In genomic region chr6:99305021-99305554, GRCh38 we compare ENCODE assay signal across 18 cellular contexts. TPM values are rescaled to one million over a fixed set of nuclear protein-coding genes. Genes with fewer than 3 reads are reported as not detected.
"Had no signal": no experiment of that assay in that cellular context is flagged by ENCODE, and none has a peak within 500 bp of the region (broad histone marks: within the 10 kb centered on the region; RNA-seq: fewer than 3 reads in every experiment).

No MANE protein-coding gene starts in this region.

- H3K27ac ChIP-seq: dorsolateral prefrontal cortex, esophagus squamous epithelium, upper lobe of left lung, VCaP had no signal

- H3K36me3 Mint-ChIP-seq: activated naive CD8-positive, alpha-beta T cell treated with anti-CD3 and anti-CD28 coated beads, Interleukin-2, amount 10 ng/mL, durations not matched to agents 7 days and 5 days; immature natural killer cell; naive thymus-derived CD4-positive, alpha-beta T cell had no signal

- H3K4me1 Mint-ChIP-seq: activated CD4-positive, alpha-beta memory T cell treated with anti-CD3 and anti-CD28 coated beads, Interleukin-2, amount 10 ng/mL, durations not matched to agents 7 days and 5 days; activated CD4-positive, alpha-beta T cell treated with anti-CD3 and anti-CD28 coated beads for 36 hours; activated naive CD8-positive, alpha-beta T cell treated with anti-CD3 and anti-CD28 coated beads, Interleukin-2, amount 10 ng/mL, durations not matched to agents 7 days and 5 days; immature natural killer cell; naive thymus-derived CD4-positive, alpha-beta T cell had no signal

- H3K4me3 Mint-ChIP-seq: activated CD4-positive, alpha-beta memory T cell treated with anti-CD3 and anti-CD28 coated beads, Interleukin-2, amount 10 ng/mL, durations not matched to agents 7 days and 5 days; activated CD4-positive, alpha-beta T cell treated with anti-CD3 and anti-CD28 coated beads for 36 hours; activated naive CD8-positive, alpha-beta T cell treated with anti-CD3 and anti-CD28 coated beads, Interleukin-2, amount 10 ng/mL, durations not matched to agents 7 days and 5 days; immature natural killer cell; naive thymus-derived CD4-positive, alpha-beta T cell had no signal

- H3K9me3 ChIP-seq: esophagus squamous epithelium, upper lobe of left lung had no signal

- H3K4me3 ChIP-seq: dorsolateral prefrontal cortex, esophagus squamous epithelium, upper lobe of left lung had no signal

- H3K27ac Mint-ChIP-seq: activated CD4-positive, alpha-beta memory T cell treated with anti-CD3 and anti-CD28 coated beads, Interleukin-2, amount 10 ng/mL, durations not matched to agents 7 days and 5 days; activated CD4-positive, alpha-beta T cell treated with anti-CD3 and anti-CD28 coated beads for 36 hours; activated naive CD8-positive, alpha-beta T cell treated with anti-CD3 and anti-CD28 coated beads, Interleukin-2, amount 10 ng/mL, durations not matched to agents 7 days and 5 days; immature natural killer cell; naive thymus-derived CD4-positive, alpha-beta T cell had no signal

- H3K4me1 ChIP-seq: esophagus squamous epithelium, upper lobe of left lung had no signal

- DNase-seq: activated CD4-positive, alpha-beta memory T cell treated with anti-CD3 and anti-CD28 coated beads, Interleukin-2, amount 10 ng/mL, durations not matched to agents 7 days and 5 days; activated CD4-positive, alpha-beta T cell treated with anti-CD3 and anti-CD28 coated beads for 36 hours; activated gamma-delta T cell; activated naive CD8-positive, alpha-beta T cell treated with anti-CD3 and anti-CD28 coated beads, Interleukin-2, amount 10 ng/mL, durations not matched to agents 7 days and 5 days; activated T-cell treated with anti-CD3 and anti-CD28 coated beads, Interleukin-2, amount 50 U/mL, for 48 hours; anterior cingulate cortex; dorsolateral prefrontal cortex; esophagus squamous epithelium; foreskin fibroblast; immature natural killer cell; mammary epithelial cell; naive thymus-derived CD4-positive, alpha-beta T cell; stimulated activated CD4-positive, alpha-beta T cell treated with anti-CD3 and anti-CD28 coated beads, Interleukin-4, amount 100 ng/mL, for 1 hour; stimulated activated CD8-positive, alpha-beta memory T cell treated with anti-CD3 and anti-CD28 coated beads, Interleukin-4, amount 100 ng/mL, for 48 hours; stimulated activated naive CD8-positive, alpha-beta T cell treated with anti-CD3 and anti-CD28 coated beads, Interleukin-15, Interleukin-2, amounts not matched to agents 100 U/mL and 50 U/mL, for 24 hours; upper lobe of left lung had no signal

- H3K36me3 ChIP-seq: esophagus squamous epithelium, upper lobe of left lung had no signal

- H3K9me3 Mint-ChIP-seq: activated CD4-positive, alpha-beta memory T cell treated with anti-CD3 and anti-CD28 coated beads, Interleukin-2, amount 10 ng/mL, durations not matched to agents 7 days and 5 days; activated naive CD8-positive, alpha-beta T cell treated with anti-CD3 and anti-CD28 coated beads, Interleukin-2, amount 10 ng/mL, durations not matched to agents 7 days and 5 days; naive thymus-derived CD4-positive, alpha-beta T cell had no signal

- ATAC-seq: activated CD4-positive, alpha-beta T cell treated with anti-CD3 and anti-CD28 coated beads for 36 hours; naive thymus-derived CD4-positive, alpha-beta T cell; stimulated activated naive CD8-positive, alpha-beta T cell treated with anti-CD3 and anti-CD28 coated beads, Interleukin-15, Interleukin-2, amounts not matched to agents 100 U/mL and 50 U/mL, for 24 hours had no signal

- H3K27me3 ChIP-seq: dorsolateral prefrontal cortex, esophagus squamous epithelium, upper lobe of left lung had no signal

RNA-seq across cellular contexts. Expression of gene FAXC, which starts 44.4 kb away (rescaled TPM):
- total RNA-seq: activated naive CD8-positive, alpha-beta T cell treated with anti-CD3 and anti-CD28 coated beads, Interleukin-2, amount 10 ng/mL, durations not matched to agents 7 days and 5 days; mononuclear cell; naive thymus-derived CD4-positive, alpha-beta T cell had no signal
